In genomic region chr1:234692961-234693360, GRCh38 we compare ENCODE assay signal across 26 cellular contexts.
"Had no signal": no experiment of that assay in that cellular context is flagged by ENCODE, and none has a peak within 500 bp of the region (broad histone marks: within the 10 kb centered on the region; RNA-seq: fewer than 3 reads in every experiment).

No MANE protein-coding gene starts in this region.

- H3K27ac ChIP-seq: brain microvascular endothelial cell, cardiac muscle cell, SJSA1, VCaP had no signal

- H3K9me3 ChIP-seq: SJSA1 had no signal

- H3K27me3 ChIP-seq: brain microvascular endothelial cell, cardiac muscle cell, SJSA1 had no signal

- DNase-seq: activated CD4-positive, CD25-positive, alpha-beta regulatory T cell; activated CD8-positive, alpha-beta memory T cell treated with anti-CD3 and anti-CD28 coated beads, Interleukin-2, amount 50 U/mL, for 4 hours; activated CD8-positive, alpha-beta T cell treated with anti-CD3 and anti-CD28 coated beads for 36 hours; activated gamma-delta T cell treated with Interleukin-2 at 50 U/mL for 16 hours; activated naive CD4-positive, alpha-beta T cell treated with anti-CD3 and anti-CD28 coated beads, Interleukin-2, amount 10 ng/mL, durations not matched to agents 7 days and 5 days; activated naive CD8-positive, alpha-beta T cell treated with anti-CD3 and anti-CD28 coated beads for 36 hours; activated T-cell treated with anti-CD3 and anti-CD28 coated beads, Interleukin-2, amount 50 U/mL, for 72 hours; brain microvascular endothelial cell; Karpas-422; NCI-H1105 treated with DMSO at 0.1 percent for 48 hours; NCI-H1436 treated with DMSO at 0.1 percent for 48 hours; NCI-H187; NCI-H2081; NCI-H226; NCI-H510A; NCI-H69; NK-92 treated with Interleukin-12 subunit alpha and Interleukin-12 subunit beta, amount 100 ng/mL, for 24 hours; SHP77; T-cell; T-helper 2 cell; T1000 had no signal

- H3K4me1 Mint-ChIP-seq: activated naive CD4-positive, alpha-beta T cell treated with anti-CD3 and anti-CD28 coated beads, Interleukin-2, amount 10 ng/mL, durations not matched to agents 7 days and 5 days had no signal

- H3K4me3 ChIP-seq: cardiac muscle cell, K562, SJSA1 had no signal

- H3K4me1 ChIP-seq: SJSA1 had no signal

- H3K36me3 Mint-ChIP-seq: activated naive CD8-positive, alpha-beta T cell treated with anti-CD3 and anti-CD28 coated beads for 36 hours; T-cell had no signal

- H3K36me3 ChIP-seq: brain microvascular endothelial cell, cardiac muscle cell, SJSA1 had no signal

- H3K27me3 Mint-ChIP-seq: activated naive CD8-positive, alpha-beta T cell treated with anti-CD3 and anti-CD28 coated beads for 36 hours; T-cell had no signal

- H3K27ac Mint-ChIP-seq: activated CD8-positive, alpha-beta T cell treated with anti-CD3 and anti-CD28 coated beads for 36 hours; activated naive CD4-positive, alpha-beta T cell treated with anti-CD3 and anti-CD28 coated beads, Interleukin-2, amount 10 ng/mL, durations not matched to agents 7 days and 5 days; activated naive CD8-positive, alpha-beta T cell treated with anti-CD3 and anti-CD28 coated beads for 36 hours; activated T-cell treated with anti-CD3 and anti-CD28 coated beads, Interleukin-2, amount 50 U/mL, for 72 hours; activated T-helper 2 cell treated with anti-CD3 and anti-CD28 coated beads, Interferon-gamma antibody, Interleukin-2, Interleukin-4, amounts not matched to agents 10 μg/mL and 5 μg/mL and 100 μg/mL, durations not matched to agents 14 hours and 24 hours and 36 hours; T-cell had no signal

- H3K9me3 Mint-ChIP-seq: activated CD8-positive, alpha-beta T cell treated with anti-CD3 and anti-CD28 coated beads for 36 hours; activated naive CD4-positive, alpha-beta T cell treated with anti-CD3 and anti-CD28 coated beads, Interleukin-2, amount 10 ng/mL, durations not matched to agents 7 days and 5 days; activated naive CD8-positive, alpha-beta T cell treated with anti-CD3 and anti-CD28 coated beads for 36 hours; activated T-cell treated with anti-CD3 and anti-CD28 coated beads, Interleukin-2, amount 50 U/mL, for 72 hours; activated T-helper 2 cell treated with anti-CD3 and anti-CD28 coated beads, Interferon-gamma antibody, Interleukin-2, Interleukin-4, amounts not matched to agents 10 μg/mL and 5 μg/mL and 100 μg/mL, durations not matched to agents 14 hours and 24 hours and 36 hours; T-cell had no signal

- H3K4me3 Mint-ChIP-seq: activated CD8-positive, alpha-beta T cell treated with anti-CD3 and anti-CD28 coated beads for 36 hours; activated naive CD4-positive, alpha-beta T cell treated with anti-CD3 and anti-CD28 coated beads, Interleukin-2, amount 10 ng/mL, durations not matched to agents 7 days and 5 days; activated naive CD8-positive, alpha-beta T cell treated with anti-CD3 and anti-CD28 coated beads for 36 hours; activated T-cell treated with anti-CD3 and anti-CD28 coated beads, Interleukin-2, amount 50 U/mL, for 72 hours; T-cell had no signal
